ENCODE assay signal across 1 cellular context in genomic region chr2:61262699-61263098, GRCh38.
TF ChIP-seq lines count a peak whose summit lies in the region.

No MANE protein-coding gene starts in this region.

TF ChIP-seq in IMR-90, 13 proteins besides CTCF, POLR2A, EP300 and RAD21 (continued from another document):
- no peak for TF ChIP-seq SMC3 (IDR thresholded peaks at IDR 0.05; ENCODE audit: low read depth, low read length)
- TF ChIP-seq CEBPB (IDR thresholded peaks at IDR 0.05; ENCODE audit: low read depth, low read length) = no peak
- TF ChIP-seq MAZ (IDR thresholded peaks at IDR 0.05; ENCODE audit: borderline replicate concordance, low read depth, low read length) = no peak
- no peak for TF ChIP-seq BHLHE40 (IDR thresholded peaks at IDR 0.05; ENCODE audit: low read depth, low read length)
- TF ChIP-seq USF2 (IDR thresholded peaks at IDR 0.05; ENCODE audit: low read depth, low read length) = no peak
- TF ChIP-seq MAFK (IDR thresholded peaks at IDR 0.05; ENCODE audit: low read depth, low read length) = no peak
- TF ChIP-seq FOS (IDR thresholded peaks at IDR 0.05; ENCODE audit: low read depth, low read length) = no peak
- TF ChIP-seq NFE2L2 (IDR thresholded peaks at IDR 0.05; ENCODE audit: low read depth, low read length) = no peak
- TF ChIP-seq CHD1 (IDR thresholded peaks at IDR 0.05; ENCODE audit: low read depth, low read length) = no peak
- no peak for TF ChIP-seq RFX5 (IDR thresholded peaks at IDR 0.05; ENCODE audit: low read depth, low read length)
- TF ChIP-seq RCOR1 (IDR thresholded peaks at IDR 0.05; ENCODE audit: insufficient replicate concordance, low read length) = no peak
TF ChIP-seq in IMR-90: peak in this region for 0.
